ENCODE assay signal across 8 cellular contexts in the genomic region with DNA sequence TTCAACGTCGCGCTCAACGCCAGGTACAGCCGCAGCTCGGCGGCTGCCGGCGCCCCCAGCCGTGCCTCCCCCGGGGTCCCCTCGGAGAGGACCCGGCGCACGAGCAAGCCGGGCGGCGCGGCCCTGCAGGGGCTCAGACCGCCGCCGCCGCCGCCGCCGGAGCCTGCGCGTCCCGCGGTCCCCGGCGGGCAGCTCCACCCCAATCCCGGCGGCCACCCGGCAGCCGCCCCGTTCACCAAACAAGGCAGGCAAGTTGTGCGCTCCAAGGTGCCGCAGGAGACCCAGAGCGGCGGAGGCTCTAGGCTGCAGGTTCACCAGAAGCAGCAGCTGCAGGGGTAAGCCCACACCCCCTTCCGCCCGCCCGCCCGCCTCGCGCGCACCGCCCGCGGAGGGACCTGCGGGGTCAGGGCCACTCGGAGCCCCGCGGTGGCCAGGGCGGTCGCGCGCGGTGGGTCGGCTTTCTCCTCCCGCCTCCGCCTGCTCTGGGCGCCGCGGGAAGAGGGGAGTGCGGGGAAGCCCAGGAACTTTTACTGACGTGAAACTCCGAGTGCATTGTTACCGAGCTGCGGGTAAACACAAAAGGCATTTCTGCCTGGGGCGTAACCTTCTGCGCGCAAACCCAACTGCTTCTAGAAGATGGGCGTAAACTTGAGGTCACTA. TPM values are rescaled to one million over a fixed set of nuclear protein-coding genes. Genes with fewer than 3 reads are reported as not detected.
DNase-seq lines count a peak whose midpoint lies in the region; ATAC-seq, FAIRE-seq and TF ChIP-seq lines count a peak whose summit lies in the region.

No MANE protein-coding gene starts in this region.

- no peaks in the 10 kb centered on the region for H3K9me3 ChIP-seq in DOHH2 (ENCODE audit: control insufficient read depth, insufficient read depth, low read length)
- H3K9me3 ChIP-seq in heart left ventricle, result no peaks in the 10 kb centered on the region
- H3K9me3 ChIP-seq in prostate gland, result no peaks in the 10 kb centered on the region

- DNase-seq in NCI-H1048 (lab: John Stamatoyannopoulos, UW), result peak; percentile 1
- DNase-seq in activated naive CD4-positive, alpha-beta T cell treated with Interleukin-2 at 50 U/mL for 16 hours, result peak; percentile 29
- DNase-seq in heart left ventricle, result peak; percentile 34 to 82 (median 71)
- peak; percentile 31 for DNase-seq in prostate gland (ENCODE audit: low spot score)
- no peak for DNase-seq in kidney glomerular epithelial cell (lab: John Stamatoyannopoulos, UW)
- DNase-seq in D721Med (ENCODE audit: insufficient read length, low spot score), result no peak

- peaks cover 13% of the 10 kb centered on the region for H4K20me1 ChIP-seq in DOHH2 (ENCODE audit: control insufficient read depth, insufficient read depth, low read depth, low read length)

- TF ChIP-seq POLR2A in heart left ventricle (IDR thresholded peaks at IDR 0.05), result peak in 1 of 2 donors; percentile 40
- TF ChIP-seq POLR2A in prostate gland (IDR thresholded peaks at IDR 0.05), result peak; percentile 62

- H3K27ac ChIP-seq in DOHH2 (ENCODE audit: low read depth, low read length) (peak overlapping the region; percentile 77), heart left ventricle (peak overlapping the region; percentile 76 to 95 (median 91)), prostate gland (peak overlapping the region; percentile 90 to 91)

- no peaks in the 10 kb centered on the region for H3K9me2 ChIP-seq in DOHH2 (replicated peaks; ENCODE audit: control insufficient read depth, low read length)

- no peak for FAIRE-seq in D721Med (lab: Jason Lieb, UNC)

- peaks cover 59% of the 10 kb centered on the region for H3K79me2 ChIP-seq in DOHH2 (ENCODE audit: control insufficient read depth, low read length)

- H3K4me1 ChIP-seq in DOHH2 (ENCODE audit: control insufficient read depth, low read length), result peaks cover 68% of the 10 kb centered on the region
- H3K4me1 ChIP-seq in heart left ventricle, result peaks cover 0 to 34% (median 7%) of the 10 kb centered on the region in 12 donors
- H3K4me1 ChIP-seq in prostate gland (replicated peaks), result no peaks in the 10 kb centered on the region

- TF ChIP-seq CTCF in DOHH2 (IDR thresholded peaks at IDR 0.05; ENCODE audit: low read depth, low read length, poor library complexity, severe bottlenecking) (no peak), heart left ventricle (IDR thresholded peaks at IDR 0.05) (no peak), prostate gland (IDR thresholded peaks at IDR 0.05) (no peak), D721Med (IDR thresholded peaks at IDR 0.05; ENCODE audit: insufficient read depth, missing control alignments) (no peak)

- peak overlapping the region; percentile 79 for H3K4me3 ChIP-seq in DOHH2 (ENCODE audit: low read length)
- H3K4me3 ChIP-seq in heart left ventricle, result peak overlapping the region; percentile 56 to 94 (median 79)
- peak overlapping the region; percentile 89 to 92 for H3K4me3 ChIP-seq in prostate gland

- H3K27me3 ChIP-seq in DOHH2 (ENCODE audit: control insufficient read depth, low read length), result no peaks in the 10 kb centered on the region
- H3K27me3 ChIP-seq in heart left ventricle, result peaks cover 0 to 24% (median 0%) of the 10 kb centered on the region in 9 donors
- no peaks in the 10 kb centered on the region for H3K27me3 ChIP-seq in prostate gland (replicated peaks; ENCODE audit: insufficient read depth)

- peak overlapping the region; percentile 78 for H3K4me2 ChIP-seq in DOHH2 (ENCODE audit: low read length)

- 1 to 7% (median 1%) methylated on average over 5 to 75 of the region's 75 CpGs for WGBS in heart left ventricle, 4 donors
- WGBS in prostate gland, result 1% methylated on average over 61 of the region's 75 CpGs

- H3K36me3 ChIP-seq in DOHH2 (ENCODE audit: control insufficient read depth, low read length) (peaks cover 49% of the 10 kb centered on the region), heart left ventricle (no peaks in the 10 kb centered on the region), prostate gland (no peaks in the 10 kb centered on the region)

- intact Hi-C loops in heart left ventricle (cut with DNase I) (loop anchor here (2.0 to 10.0 kb wide), 13 partner anchors 67 to 497 kb away; no protein-coding TSS in a partner anchor), prostate gland (cut with DNase I) (loop anchor here (2.0 to 10.0 kb wide), 4 partner anchors 175 to 637 kb away; no protein-coding TSS in a partner anchor)

- ATAC-seq in GM21576 (IDR thresholded peaks at IDR 0.05; ENCODE audit: unreplicated experiment) (peak; percentile 24), heart left ventricle (peak; percentile 6 to 65 (median 41))

- H3F3A ChIP-seq in DOHH2 (ENCODE audit: control insufficient read depth, insufficient read depth), result peaks cover 9% of the 10 kb centered on the region

RNA-seq across cellular contexts. Expression of gene LTBP1, which starts 0.9 kb away (rescaled TPM):
- total RNA-seq in heart left ventricle (100 to 1,000 TPM in 6 of 9 donors, 10 to 100 TPM in 3; 63.4 to 150 (median 103) TPM), prostate gland (10 to 100 TPM; 25.9 to 99.8 TPM)
- polyA plus RNA-seq in heart left ventricle, result 10 to 100 TPM; 23.5 to 50.1 TPM

Comparison
In these comparisons a context has a peak if more than half of its experiments do, and no peak if none do; other contexts are left out.
1. DNase-seq: peak in NCI-H1048 (single experiment), activated naive CD4-positive, alpha-beta T cell treated with Interleukin-2 at 50 U/mL for 16 hours (single experiment), heart left ventricle (5 of 5) and prostate gland (single experiment); none in kidney glomerular epithelial cell (single experiment) and D721Med (single experiment).
2. Peak in every context shown above with its lines, with median percentiles within 50 percentile points of each other: H3K27ac ChIP-seq and H3K4me3 ChIP-seq.